ENCODE assay signal across 8 cellular contexts in the genomic region with DNA sequence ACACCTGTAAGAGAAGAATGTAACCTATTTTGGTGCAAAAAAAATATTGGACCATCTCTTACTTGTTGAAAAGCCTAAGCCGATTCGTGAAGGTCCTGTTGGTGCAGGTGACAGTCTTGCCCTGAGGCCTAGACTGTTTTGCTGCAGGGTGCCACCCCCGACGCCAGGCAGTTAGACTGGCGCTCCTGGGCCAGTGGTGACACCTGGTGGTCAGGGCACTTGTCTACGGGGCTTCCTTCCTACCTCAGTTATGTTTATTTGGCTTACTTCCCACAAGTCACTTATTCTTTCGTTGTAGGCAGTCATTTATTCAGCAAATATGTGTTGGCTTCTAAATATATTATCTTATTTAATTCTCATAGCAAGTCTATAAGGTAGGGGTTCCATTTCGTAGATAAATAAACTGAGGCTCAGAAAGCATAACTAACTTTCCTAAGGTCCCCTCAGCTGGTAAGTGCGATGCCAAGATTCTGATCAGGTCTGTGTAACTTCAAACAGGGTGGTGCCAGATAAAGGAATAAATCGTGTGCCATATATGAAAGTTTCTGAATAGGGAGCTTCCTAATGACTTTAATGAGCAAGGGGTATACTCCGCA. TPM values are rescaled to one million over a fixed set of nuclear protein-coding genes. Genes with fewer than 3 reads are reported as not detected.
DNase-seq lines count a peak whose midpoint lies in the region; ATAC-seq and TF ChIP-seq lines count a peak whose summit lies in the region.

No MANE protein-coding gene starts in this region.

- H3K27me3 Mint-ChIP-seq in chondrocyte (ENCODE audit: low read depth): no peaks in the 10 kb centered on the region

- H3K4me1 Mint-ChIP-seq in chondrocyte (ENCODE audit: low read depth): peaks cover 21% of the 10 kb centered on the region
- peaks cover 25% of the 10 kb centered on the region for H3K4me1 Mint-ChIP-seq in stimulated activated effector memory CD8-positive, alpha-beta T cell treated with anti-CD3 and anti-CD28 coated beads, Interleukin-12 subunit alpha, Interleukin-12 subunit beta, amount 100 ng/mL, for 72 hours

- peaks cover 11 to 15% of the 10 kb centered on the region in 2 donors for H3K4me1 ChIP-seq in mucosa of rectum (ENCODE audit: control insufficient read depth in 2 of 2, insufficient read depth in 2 of 2, low read length in 2 of 2)

- H3K27me3 ChIP-seq in mucosa of rectum (ENCODE audit: control insufficient read depth in 2 of 2, insufficient read depth in 2 of 2, low read length in 2 of 2): no peaks in the 10 kb centered on the region

- H3K36me3 ChIP-seq in mucosa of rectum (ENCODE audit: control insufficient read depth in 2 of 2, insufficient read depth in 2 of 2, low read length in 2 of 2): no peaks in the 10 kb centered on the region

- no peak overlapping the region for H3K27ac Mint-ChIP-seq in chondrocyte (ENCODE audit: unreplicated experiment)
- no peak overlapping the region for H3K27ac Mint-ChIP-seq in stimulated activated effector memory CD8-positive, alpha-beta T cell treated with anti-CD3 and anti-CD28 coated beads, Interleukin-12 subunit alpha, Interleukin-12 subunit beta, amount 100 ng/mL, for 72 hours

- TF ChIP-seq CTCF in chondrocyte (IDR thresholded peaks at IDR 0.05): peak; percentile 70

- in situ Hi-C loops in ACHN (cut with HindIII; ENCODE audit: low pct_ligation_motif_present, low pct_unique_long_range_greater_than_20kb, low sequenced_read_pairs): no loop called here

- no peaks in the 10 kb centered on the region for H3K36me3 Mint-ChIP-seq in chondrocyte (ENCODE audit: low read depth)
- H3K36me3 Mint-ChIP-seq in stimulated activated effector memory CD8-positive, alpha-beta T cell treated with anti-CD3 and anti-CD28 coated beads, Interleukin-12 subunit alpha, Interleukin-12 subunit beta, amount 100 ng/mL, for 72 hours: peaks cover 12% of the 10 kb centered on the region

- peak overlapping the region; percentile 2 to 86 for H3K9ac ChIP-seq in mucosa of rectum (ENCODE audit: low read depth in 1 of 2, low read length in 2 of 2)

- no peak overlapping the region for H3K4me3 Mint-ChIP-seq in chondrocyte (ENCODE audit: unreplicated experiment)
- peak overlapping the region; percentile 92 for H3K4me3 Mint-ChIP-seq in stimulated activated effector memory CD8-positive, alpha-beta T cell treated with anti-CD3 and anti-CD28 coated beads, Interleukin-12 subunit alpha, Interleukin-12 subunit beta, amount 100 ng/mL, for 72 hours

- ATAC-seq in GM18519 (IDR thresholded peaks at IDR 0.05; ENCODE audit: low FRiP score, unreplicated experiment) (peak; percentile 30), HG03060 (IDR thresholded peaks at IDR 0.05; ENCODE audit: low read depth, unreplicated experiment) (peak; percentile 40)
- peak; percentile 78 for ATAC-seq in stimulated activated effector memory CD8-positive, alpha-beta T cell treated with anti-CD3 and anti-CD28 coated beads, Interleukin-12 subunit alpha, Interleukin-12 subunit beta, amount 100 ng/mL, for 72 hours

- H3K4me3 ChIP-seq in mucosa of rectum (ENCODE audit: low read length in 2 of 2): peak overlapping the region; percentile 74 to 88

- H3K27ac ChIP-seq in mucosa of rectum (ENCODE audit: low read depth in 2 of 2, low read length in 2 of 2): peak overlapping the region in 1 of 2 donors; percentile 29

- H3K9me3 Mint-ChIP-seq in chondrocyte (ENCODE audit: low read depth): no peaks in the 10 kb centered on the region
- H3K9me3 Mint-ChIP-seq in stimulated activated effector memory CD8-positive, alpha-beta T cell treated with anti-CD3 and anti-CD28 coated beads, Interleukin-12 subunit alpha, Interleukin-12 subunit beta, amount 100 ng/mL, for 72 hours: no peaks in the 10 kb centered on the region

- H3K9me3 ChIP-seq in mucosa of rectum (ENCODE audit: control insufficient read depth in 2 of 2, low read length in 2 of 2): no peaks in the 10 kb centered on the region

- DNase-seq in ACHN (peak; percentile 74), NCI-H446 (lab: John Stamatoyannopoulos, UW) (peak; percentile 12 to 59), chondrocyte (ENCODE audit: low spot score) (no peak)
- peak; percentile 73 for DNase-seq in activated CD4-positive, alpha-beta T cell treated with anti-CD3 and anti-CD28 coated beads for 1 hour
- DNase-seq in stimulated activated effector memory CD8-positive, alpha-beta T cell treated with anti-CD3 and anti-CD28 coated beads, Interleukin-12 subunit alpha, Interleukin-12 subunit beta, amount 100 ng/mL, for 72 hours (ENCODE audit: low spot score in 2 of 2): peak; percentile 55 to 88

RNA-seq across cellular contexts. Expression of a gene that starts 1.9 kb away (rescaled TPM):
- 13.7 to 14.2 TPM (median 13.8 TPM) in 3 replicates for total RNA-seq in chondrocyte
